ENCODE assay signal across 10 cellular contexts in the genomic region with DNA sequence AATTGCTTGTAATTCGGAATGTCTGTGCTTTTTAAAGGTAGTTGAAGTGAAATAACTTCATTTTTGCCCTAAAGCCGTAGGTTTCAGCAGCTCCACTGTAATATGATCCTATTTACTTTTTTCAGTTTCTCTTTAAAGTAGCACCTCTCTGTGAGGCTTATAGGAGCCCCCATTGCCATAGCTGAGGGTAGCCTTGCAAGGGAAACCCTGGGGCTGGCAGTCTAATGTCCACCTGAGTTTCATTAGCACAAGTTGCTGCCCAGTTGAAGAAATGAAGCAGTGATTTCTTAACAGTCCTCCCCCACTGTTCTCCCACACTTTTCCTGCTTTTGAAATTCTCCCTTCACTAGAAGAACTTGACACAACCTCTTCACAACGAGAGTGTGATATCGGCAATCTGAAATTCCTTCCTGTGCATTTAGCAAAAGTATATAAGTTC. TPM values are rescaled to one million over a fixed set of nuclear protein-coding genes. Genes with fewer than 3 reads are reported as not detected.
DNase-seq lines count a peak whose midpoint lies in the region; ATAC-seq and TF ChIP-seq lines count a peak whose summit lies in the region.
"Had no signal": no experiment of that assay in that cellular context is flagged by ENCODE, and none has a peak within 500 bp of the region (broad histone marks: within the 10 kb centered on the region; RNA-seq: fewer than 3 reads in every experiment).

No MANE protein-coding gene starts in this region.

- H3K36me3 ChIP-seq in heart right ventricle (no peaks in the 10 kb centered on the region), brain microvascular endothelial cell (replicated peaks) (no peaks in the 10 kb centered on the region), mesodermal cell (ENCODE audit: control insufficient read depth, insufficient read depth, low read length) (no peaks in the 10 kb centered on the region), uterus (no peaks in the 10 kb centered on the region)

- peak overlapping the region; percentile 4 to 75 (median 62) for H3K4me3 ChIP-seq in heart right ventricle
- peak overlapping the region; percentile 64 for H3K4me3 ChIP-seq in brain microvascular endothelial cell (ENCODE audit: low read depth, low read length)
- peak overlapping the region; percentile 54 for H3K4me3 ChIP-seq in mesodermal cell (ENCODE audit: extremely low read depth, insufficient read depth, low read length, poor library complexity, severe bottlenecking)
- peak overlapping the region; percentile 20 to 42 for H3K4me3 ChIP-seq in uterus

- H3K27ac ChIP-seq in heart right ventricle (peak overlapping the region in 8 of 10 donors; percentile 13 to 87 (median 79)), brain microvascular endothelial cell (no peak overlapping the region), mesodermal cell (ENCODE audit: low read depth, low read length, severe bottlenecking) (no peak overlapping the region), uterus (peak overlapping the region in 1 of 2 donors; percentile 47)

- H3K27me3 ChIP-seq in heart right ventricle (peaks cover 0 to 48% (median 0%) of the 10 kb centered on the region in 7 donors), brain microvascular endothelial cell (replicated peaks) (no peaks in the 10 kb centered on the region), uterus (no peaks in the 10 kb centered on the region)

- H3K9me3 ChIP-seq in heart right ventricle (peaks cover 0 to 19% (median 9%) of the 10 kb centered on the region in 11 donors), mesodermal cell (ENCODE audit: control insufficient read depth, low read length) (peaks cover 1% of the 10 kb centered on the region), uterus (no peaks in the 10 kb centered on the region)

- CTCF ChIA-PET in GM10248 (lab: Yijun Ruan, JAX), result interaction anchor here (1.3 kb wide), 1 partner anchor 86 kb away, joined by 3 read pairs; no protein-coding TSS in a partner anchor

- intact Hi-C loops in heart right ventricle (cut with DNase I) (loop anchor here in 2 of 10 donors (10.0 kb wide), 2 partner anchors 79 to 249 kb away; no protein-coding TSS in a partner anchor), Right ventricle myocardium inferior (cut with DNase I) (no loop called here), uterus (cut with DNase I; ENCODE audit: low total_unique reads) (no loop called here)

- WGBS in heart right ventricle, 2 donors, result 34 to 42% methylated on average over 4 of the region's 4 CpGs
- WGBS in mesodermal cell (ENCODE audit: insufficient coverage in 2 of 2), 2 experiments, result 71% methylated on average over 1 of the region's 4 CpGs; no CpG with 5 or more reads in 1 of the 2 experiments

- no peak for DNase-seq in heart right ventricle
- DNase-seq in Right ventricle myocardium inferior (ENCODE audit: missing footprints), result no peak
- no peak for DNase-seq in brain microvascular endothelial cell
- no peak for DNase-seq in uterus
- no peak for DNase-seq in HCEC 1CT
- no peak for DNase-seq in HK-2 (ENCODE audit: unreplicated experiment)
- no peak for DNase-seq in GM10248 (ENCODE audit: extremely low spot score)
- DNase-seq: NCI-H510A; stimulated activated CD4-positive, alpha-beta T cell treated with anti-CD3 and anti-CD28 coated beads, Interleukin-2, amount 100 ng/mL, for 24 hours had no signal

- peak in 2 of 8 donors; percentile 22 to 34 for ATAC-seq in heart right ventricle
- no peak for ATAC-seq in Right ventricle myocardium inferior

- no peak for TF ChIP-seq POLR2A in uterus (IDR thresholded peaks at IDR 0.05)

- POLR2A ChIA-PET in GM10248 (lab: Yijun Ruan, JAX), result no interaction called here

- in situ Hi-C loops in brain microvascular endothelial cell (cut with HindIII; ENCODE audit: low pct_ligation_motif_present, low sequenced_read_pairs), result no loop called here

- TF ChIP-seq CTCF in heart right ventricle (IDR thresholded peaks at IDR 0.05), result no peak
- TF ChIP-seq CTCF in brain microvascular endothelial cell (IDR thresholded peaks at IDR 0.05; ENCODE audit: low read depth, low read length, missing control alignments), result no peak
- TF ChIP-seq CTCF in uterus (IDR thresholded peaks at IDR 0.05), result no peak
- TF ChIP-seq CTCF in GM10248 (IDR thresholded peaks at IDR 0.05; ENCODE audit: control extremely low read depth, extremely low read depth, low read depth, missing control alignments), result no peak

- H3K4me1 ChIP-seq in heart right ventricle (peaks cover 0 to 18% (median 4%) of the 10 kb centered on the region in 9 donors), mesodermal cell (ENCODE audit: control insufficient read depth, insufficient read depth, low read length, poor library complexity, severe bottlenecking) (no peaks in the 10 kb centered on the region), uterus (peaks cover 0 to 8% of the 10 kb centered on the region in 2 donors)

RNA-seq across cellular contexts. Expression of a gene that starts 1.5 kb away (rescaled TPM):
- total RNA-seq in heart right ventricle (10 to 100 TPM in 4 of 10 donors, 1 to 10 TPM in 6; 4.6 to 12.4 (median 8.0) TPM), Right ventricle myocardium inferior (7.6 TPM), uterus (10 to 100 TPM in 1 of 4 donors, 1 to 10 TPM in 2, under 1 TPM in 1; 0.59 to 92.9 (median 5.1) TPM)
- 1 to 10 TPM; 3.4 to 5.9 TPM for polyA plus RNA-seq in heart right ventricle
- polyA plus RNA-seq in mesodermal cell (2013, experiment 1 of 2), result 12.2 TPM
- polyA plus RNA-seq in mesodermal cell (2013, experiment 2 of 2), result 9.4 TPM

Comparison
In these comparisons a context has a peak if more than half of its experiments do, and no peak if none do; other contexts are left out.
1. H3K27ac ChIP-seq: peak in heart right ventricle (8 of 10); none in brain microvascular endothelial cell (single experiment) and mesodermal cell (single experiment).
2. Peak in every context shown above with its lines, with median percentiles within 50 percentile points of each other: H3K4me3 ChIP-seq.